10 cellular contexts compared by ENCODE assay signal in genomic region chr2:207254526-207255464, GRCh38.
DNase-seq lines count a peak whose midpoint lies in the region; TF ChIP-seq lines count a peak whose summit lies in the region.
"Had no signal": no experiment of that assay in that cellular context is flagged by ENCODE, and none has a peak within 500 bp of the region (broad histone marks: within the 10 kb centered on the region; RNA-seq: fewer than 3 reads in every experiment).

No MANE protein-coding gene starts in this region.

- in situ Hi-C loops in GM13977 (cut with MboI; ENCODE audit: low pct_unique_long_range_greater_than_20kb, low sequenced_read_pairs, unreplicated experiment) = no loop called here

- no peak overlapping the region for H3K27ac ChIP-seq in CD4-positive, alpha-beta memory T cell (ENCODE audit: low read depth, low read length)
- H3K27ac ChIP-seq in SJCRH30 = no peak overlapping the region

- no peaks in the 10 kb centered on the region for H3K36me3 Mint-ChIP-seq in dendritic cell treated with granulocyte-macrophage colony-stimulating factor and Interleukin-4, amounts not matched to agents 40 ng/mL and 50 ng/mL, for 4 days (ENCODE audit: low read depth)
- no peaks in the 10 kb centered on the region for H3K36me3 Mint-ChIP-seq in CD4-positive, alpha-beta memory T cell

- no peak overlapping the region for H3K4me3 ChIP-seq in CD4-positive, alpha-beta memory T cell (ENCODE audit: low read length in 2 of 2)
- H3K4me3 ChIP-seq in SJCRH30 = no peak overlapping the region

- POLR2A ChIA-PET in CD4-positive, alpha-beta memory T cell (lab: Charles Lee; ENCODE audit: partially characterized antibody) = no interaction called here

- intact Hi-C loops in dendritic cell treated with granulocyte-macrophage colony-stimulating factor and Interleukin-4, amounts not matched to agents 40 ng/mL and 50 ng/mL, for 4 days (cut with micrococcal nuclease) = loop anchor here (5.0 kb wide), 1 partner anchor 112 kb away; no protein-coding TSS in a partner anchor
- intact Hi-C loops in CD4-positive, alpha-beta memory T cell (cut with micrococcal nuclease) = no loop called here

- DNase-seq in GM03348 (ENCODE audit: low spot score) (peak; percentile 50), NOMO-1 treated with DMSO at 0.1 percent for 48 hours (lab: John Stamatoyannopoulos, UW; ENCODE audit: unreplicated experiment) (peak; percentile 79), pons (ENCODE audit: low spot score) (peak; percentile 7), GM13977 (ENCODE audit: low spot score) (no peak), SJCRH30 (no peak)
- DNase-seq in CD4-positive, alpha-beta memory T cell = no peak
- DNase-seq in activated naive CD4-positive, alpha-beta T cell (lab: John Stamatoyannopoulos, UW) = no peak
- DNase-seq: activated CD4-positive, alpha-beta T cell treated with anti-CD3 and anti-CD28 coated beads for 4 hours; NCI-H526 treated with DMSO at 0.1 percent for 48 hours had no signal

- peak overlapping the region; percentile 86 for H3K27ac Mint-ChIP-seq in dendritic cell treated with granulocyte-macrophage colony-stimulating factor and Interleukin-4, amounts not matched to agents 40 ng/mL and 50 ng/mL, for 4 days
- H3K27ac Mint-ChIP-seq in CD4-positive, alpha-beta memory T cell = peak overlapping the region in 1 of 7 donors; percentile 74

- CTCF ChIA-PET in CD4-positive, alpha-beta memory T cell (lab: Charles Lee; ENCODE audit: partially characterized antibody) = interaction anchor here (1.1 to 1.6 kb wide), 2 partner anchors 10 to 208 kb away, joined by 3 read pairs; no protein-coding TSS in a partner anchor

- no peaks in the 10 kb centered on the region for H3K9me3 ChIP-seq in CD4-positive, alpha-beta memory T cell (ENCODE audit: control insufficient read depth in 1 of 2, low read length in 2 of 2)
- H3K9me3 ChIP-seq in SJCRH30 (replicated peaks) = no peaks in the 10 kb centered on the region

- no peaks in the 10 kb centered on the region for H3K9me3 Mint-ChIP-seq in dendritic cell treated with granulocyte-macrophage colony-stimulating factor and Interleukin-4, amounts not matched to agents 40 ng/mL and 50 ng/mL, for 4 days
- H3K9me3 Mint-ChIP-seq in CD4-positive, alpha-beta memory T cell = no peaks in the 10 kb centered on the region

- H3K27me3 Mint-ChIP-seq in dendritic cell treated with granulocyte-macrophage colony-stimulating factor and Interleukin-4, amounts not matched to agents 40 ng/mL and 50 ng/mL, for 4 days = no peaks in the 10 kb centered on the region
- H3K27me3 Mint-ChIP-seq in CD4-positive, alpha-beta memory T cell = peaks cover 0 to 6% of the 10 kb centered on the region in 2 donors

- H3K4me3 Mint-ChIP-seq in dendritic cell treated with granulocyte-macrophage colony-stimulating factor and Interleukin-4, amounts not matched to agents 40 ng/mL and 50 ng/mL, for 4 days = peak overlapping the region; percentile 63
- peak overlapping the region in 1 of 8 donors; percentile 21 for H3K4me3 Mint-ChIP-seq in CD4-positive, alpha-beta memory T cell

- no peaks in the 10 kb centered on the region for H3K36me3 ChIP-seq in CD4-positive, alpha-beta memory T cell (ENCODE audit: insufficient read depth, low read length)
- no peaks in the 10 kb centered on the region for H3K36me3 ChIP-seq in SJCRH30

- no peaks in the 10 kb centered on the region for H3K27me3 ChIP-seq in CD4-positive, alpha-beta memory T cell (ENCODE audit: insufficient read depth, low read length)
- no peaks in the 10 kb centered on the region for H3K27me3 ChIP-seq in SJCRH30

- H3K4me1 ChIP-seq in CD4-positive, alpha-beta memory T cell (ENCODE audit: insufficient read depth, low read length) = no peaks in the 10 kb centered on the region
- peaks cover 10% of the 10 kb centered on the region for H3K4me1 ChIP-seq in SJCRH30

- H3K4me1 Mint-ChIP-seq in dendritic cell treated with granulocyte-macrophage colony-stimulating factor and Interleukin-4, amounts not matched to agents 40 ng/mL and 50 ng/mL, for 4 days (ENCODE audit: low read depth) = peaks cover 94% of the 10 kb centered on the region
- H3K4me1 Mint-ChIP-seq in CD4-positive, alpha-beta memory T cell = peaks cover 0 to 6% (median 1%) of the 10 kb centered on the region in 4 donors

- TF ChIP-seq CTCF in GM13977 (IDR thresholded peaks at IDR 0.05; ENCODE audit: extremely low read depth, insufficient read depth, missing control alignments) = no peak

Comparison
In these comparisons a context has a peak if more than half of its experiments do, and no peak if none do; other contexts are left out.
1. DNase-seq: peak in GM03348 (single experiment), NOMO-1 treated with DMSO at 0.1 percent for 48 hours (single experiment) and pons (single experiment); none in CD4-positive, alpha-beta memory T cell (0 of 5), activated naive CD4-positive, alpha-beta T cell (0 of 4), GM13977 (single experiment) and SJCRH30 (0 of 2).